Comparison of ENCODE assay signal across 14 cellular contexts in the genomic region with DNA sequence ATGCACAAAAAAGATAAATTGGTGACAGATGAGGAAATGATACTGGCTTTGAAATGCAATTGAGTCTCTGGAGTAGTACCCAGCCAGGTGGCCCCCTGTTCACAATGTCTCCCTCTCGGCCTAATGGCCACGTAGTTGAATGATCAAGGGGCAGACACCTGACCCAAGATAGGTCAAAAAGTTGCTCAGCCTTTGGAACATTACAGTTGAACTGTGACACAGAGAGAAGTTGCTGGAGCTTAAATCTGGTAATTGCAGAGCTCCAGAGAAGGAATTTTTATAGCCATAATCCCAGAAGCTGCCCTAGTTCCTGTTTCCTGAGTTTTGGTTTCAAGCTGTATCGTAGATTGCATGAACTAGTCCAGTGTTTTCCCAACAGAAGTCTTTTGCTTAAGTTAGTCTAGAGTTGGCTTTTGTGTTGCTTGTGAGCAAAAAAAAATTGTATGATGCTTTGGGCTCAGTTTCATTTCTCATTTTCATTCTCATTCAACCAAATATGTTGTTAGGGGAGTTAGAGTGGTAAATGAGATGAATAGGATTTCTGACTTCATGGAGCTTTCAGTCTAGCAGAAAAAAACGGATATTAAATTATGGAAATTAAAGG.
DNase-seq lines count a peak whose midpoint lies in the region; ATAC-seq and TF ChIP-seq lines count a peak whose summit lies in the region.
"Had no signal": no experiment of that assay in that cellular context is flagged by ENCODE, and none has a peak within 500 bp of the region (broad histone marks: within the 10 kb centered on the region; RNA-seq: fewer than 3 reads in every experiment).

No MANE protein-coding gene starts in this region.

- H3K4me3 ChIP-seq in tibial nerve (no peak overlapping the region), right atrium auricular region (no peak overlapping the region)
- H3K4me3 ChIP-seq: body of pancreas had no signal

- H3K9me3 ChIP-seq in tibial nerve (no peaks in the 10 kb centered on the region), right atrium auricular region (no peaks in the 10 kb centered on the region)
- H3K9me3 ChIP-seq: body of pancreas had no signal

- H3K9me3 Mint-ChIP-seq in memory B cell (peaks cover 5% of the 10 kb centered on the region), immature natural killer cell (no peaks in the 10 kb centered on the region)
- H3K9me3 Mint-ChIP-seq: CD8-positive, alpha-beta T cell had no signal

- peaks cover 0 to 7% (median 0%) of the 10 kb centered on the region in 4 donors for H3K4me1 ChIP-seq in tibial nerve
- peaks cover 0 to 5% of the 10 kb centered on the region in 2 donors for H3K4me1 ChIP-seq in right atrium auricular region
- H3K4me1 ChIP-seq: body of pancreas had no signal

- H3K27me3 ChIP-seq in tibial nerve (no peaks in the 10 kb centered on the region), right atrium auricular region (no peaks in the 10 kb centered on the region)
- H3K27me3 ChIP-seq: body of pancreas had no signal

- H3K36me3 ChIP-seq in tibial nerve (no peaks in the 10 kb centered on the region), right atrium auricular region (no peaks in the 10 kb centered on the region)

- ATAC-seq in GM18511 (IDR thresholded peaks at IDR 0.05; ENCODE audit: unreplicated experiment) (peak; percentile 87), GM21529 (IDR thresholded peaks at IDR 0.05; ENCODE audit: unreplicated experiment) (peak; percentile 93), HG03280 (IDR thresholded peaks at IDR 0.05; ENCODE audit: unreplicated experiment) (peak; percentile 70), memory B cell (ENCODE audit: low read depth) (peak; percentile 74)
- ATAC-seq: body of pancreas; CD8-positive, alpha-beta T cell; left lobe of liver; right cardiac atrium; T-cell had no signal

- no peak for DNase-seq in memory B cell (ENCODE audit: low spot score in 2 of 2)
- DNase-seq in DMS114 treated with DMSO at 0.1 percent for 48 hours (lab: John Stamatoyannopoulos, UW; ENCODE audit: unreplicated experiment): no peak
- no peak for DNase-seq in tibial nerve (ENCODE audit: low spot score in 2 of 2)
- DNase-seq in immature natural killer cell: no peak
- no peak for DNase-seq in right atrium auricular region (ENCODE audit: low spot score)
- DNase-seq: body of pancreas; CD8-positive, alpha-beta T cell; NCI-H446; right cardiac atrium; T-cell had no signal

- no peak for TF ChIP-seq EP300 in tibial nerve (IDR thresholded peaks at IDR 0.05)

- 47 to 59% methylated on average over 4 of the region's 4 CpGs for WGBS in tibial nerve, 2 donors

- H3K27ac Mint-ChIP-seq in memory B cell: no peak overlapping the region
- H3K27ac Mint-ChIP-seq in immature natural killer cell: no peak overlapping the region
- H3K27ac Mint-ChIP-seq: CD8-positive, alpha-beta T cell; T-cell had no signal

- no peak for TF ChIP-seq POLR2A in tibial nerve (IDR thresholded peaks at IDR 0.05)

- H3K4me1 Mint-ChIP-seq in memory B cell (peaks cover 9% of the 10 kb centered on the region), immature natural killer cell (no peaks in the 10 kb centered on the region)
- H3K4me1 Mint-ChIP-seq: T-cell had no signal

- H3K27ac ChIP-seq in tibial nerve (no peak overlapping the region), right atrium auricular region (no peak overlapping the region)
- H3K27ac ChIP-seq: body of pancreas had no signal

- peaks cover 6% of the 10 kb centered on the region for H3K36me3 Mint-ChIP-seq in memory B cell
- peaks cover 0 to 3% (median 0%) of the 10 kb centered on the region in 3 donors for H3K36me3 Mint-ChIP-seq in immature natural killer cell
- H3K36me3 Mint-ChIP-seq: CD8-positive, alpha-beta T cell; T-cell had no signal

- TF ChIP-seq CTCF in tibial nerve (IDR thresholded peaks at IDR 0.05): no peak
- TF ChIP-seq CTCF in right atrium auricular region (IDR thresholded peaks at IDR 0.05): no peak

- peak overlapping the region; percentile 25 for H3K4me3 Mint-ChIP-seq in memory B cell
- H3K4me3 Mint-ChIP-seq in immature natural killer cell: no peak overlapping the region
- H3K4me3 Mint-ChIP-seq: CD8-positive, alpha-beta T cell; T-cell had no signal

- peaks cover 4% of the 10 kb centered on the region for H3K27me3 Mint-ChIP-seq in memory B cell
- H3K27me3 Mint-ChIP-seq in immature natural killer cell (ENCODE audit: low read depth in 3 of 3): peaks cover 0 to 2% (median 1%) of the 10 kb centered on the region in 3 donors
